In genomic region chr20:49482621-49483017, GRCh38 we compare ENCODE assay signal across 1 cellular context.
A peak's percentile ranks its signal among the peaks of the same experiment; 100 is the strongest.
TF ChIP-seq lines count a peak whose summit lies in the region.

TSS of gene KCNB1 (minus strand) at chr20:49482668. CDS start at chr20:49482480, 188 bp downstream.

TF ChIP-seq in HepG2, 621 proteins besides CTCF, POLR2A, EP300 and RAD21 (continued from another document and continues in another):
- TF ChIP-seq, protein P1, sequence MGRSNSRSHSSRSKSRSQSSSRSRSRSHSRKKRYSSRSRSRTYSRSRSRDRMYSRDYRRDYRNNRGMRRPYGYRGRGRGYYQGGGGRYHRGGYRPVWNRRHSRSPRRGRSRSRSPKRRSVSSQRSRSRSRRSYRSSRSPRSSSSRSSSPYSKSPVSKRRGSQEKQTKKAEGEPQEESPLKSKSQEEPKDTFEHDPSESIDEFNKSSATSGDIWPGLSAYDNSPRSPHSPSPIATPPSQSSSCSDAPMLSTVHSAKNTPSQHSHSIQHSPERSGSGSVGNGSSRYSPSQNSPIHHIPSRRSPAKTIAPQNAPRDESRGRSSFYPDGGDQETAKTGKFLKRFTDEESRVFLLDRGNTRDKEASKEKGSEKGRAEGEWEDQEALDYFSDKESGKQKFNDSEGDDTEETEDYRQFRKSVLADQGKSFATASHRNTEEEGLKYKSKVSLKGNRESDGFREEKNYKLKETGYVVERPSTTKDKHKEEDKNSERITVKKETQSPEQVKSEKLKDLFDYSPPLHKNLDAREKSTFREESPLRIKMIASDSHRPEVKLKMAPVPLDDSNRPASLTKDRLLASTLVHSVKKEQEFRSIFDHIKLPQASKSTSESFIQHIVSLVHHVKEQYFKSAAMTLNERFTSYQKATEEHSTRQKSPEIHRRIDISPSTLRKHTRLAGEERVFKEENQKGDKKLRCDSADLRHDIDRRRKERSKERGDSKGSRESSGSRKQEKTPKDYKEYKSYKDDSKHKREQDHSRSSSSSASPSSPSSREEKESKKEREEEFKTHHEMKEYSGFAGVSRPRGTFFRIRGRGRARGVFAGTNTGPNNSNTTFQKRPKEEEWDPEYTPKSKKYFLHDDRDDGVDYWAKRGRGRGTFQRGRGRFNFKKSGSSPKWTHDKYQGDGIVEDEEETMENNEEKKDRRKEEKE (IDR thresholded peaks at IDR 0.05): no peak
- TF ChIP-seq, protein P2, sequence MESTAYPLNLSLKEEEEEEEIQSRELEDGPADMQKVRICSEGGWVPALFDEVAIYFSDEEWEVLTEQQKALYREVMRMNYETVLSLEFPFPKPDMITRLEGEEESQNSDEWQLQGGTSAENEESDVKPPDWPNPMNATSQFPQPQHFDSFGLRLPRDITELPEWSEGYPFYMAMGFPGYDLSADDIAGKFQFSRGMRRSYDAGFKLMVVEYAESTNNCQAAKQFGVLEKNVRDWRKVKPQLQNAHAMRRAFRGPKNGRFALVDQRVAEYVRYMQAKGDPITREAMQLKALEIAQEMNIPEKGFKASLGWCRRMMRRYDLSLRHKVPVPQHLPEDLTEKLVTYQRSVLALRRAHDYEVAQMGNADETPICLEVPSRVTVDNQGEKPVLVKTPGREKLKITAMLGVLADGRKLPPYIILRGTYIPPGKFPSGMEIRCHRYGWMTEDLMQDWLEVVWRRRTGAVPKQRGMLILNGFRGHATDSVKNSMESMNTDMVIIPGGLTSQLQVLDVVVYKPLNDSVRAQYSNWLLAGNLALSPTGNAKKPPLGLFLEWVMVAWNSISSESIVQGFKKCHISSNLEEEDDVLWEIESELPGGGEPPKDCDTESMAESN (CRISPR knock-in tag; conservative IDR thresholded peaks at IDR 0.05): peak; percentile 83
- TF ChIP-seq BATF2 (CRISPR knock-in tag; IDR thresholded peaks at IDR 0.05): peak; percentile 93
- TF ChIP-seq MAF1 (CRISPR knock-in tag; IDR thresholded peaks at IDR 0.05; ENCODE audit: borderline replicate concordance): 0 out of 2 replicates have a peak, but pooled peaks have one; percentile 34
- TF ChIP-seq, protein P3, sequence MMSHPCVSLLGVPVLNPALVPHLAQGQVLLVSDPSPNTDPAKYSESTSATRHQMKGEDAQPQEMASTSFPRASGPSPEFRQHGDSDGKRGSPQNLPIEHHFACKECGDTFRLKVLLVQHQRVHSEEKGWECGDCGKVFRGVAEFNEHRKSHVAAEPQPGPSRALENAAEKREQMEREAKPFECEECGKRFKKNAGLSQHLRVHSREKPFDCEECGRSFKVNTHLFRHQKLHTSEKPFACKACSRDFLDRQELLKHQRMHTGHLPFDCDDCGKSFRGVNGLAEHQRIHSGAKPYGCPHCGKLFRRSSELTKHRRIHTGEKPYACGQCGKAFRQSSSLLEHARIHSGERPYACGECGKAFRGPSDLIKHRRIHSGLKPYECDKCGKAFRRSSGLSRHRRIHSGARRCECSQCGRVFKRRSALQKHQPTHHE (CRISPR knock-in tag; IDR thresholded peaks at IDR 0.05; ENCODE audit: borderline replicate concordance): peak; percentile 27; the same call in 1 of the 2 replicates
- peak; percentile 48; the same call in 1 of the 2 replicates for TF ChIP-seq TARDBP (CRISPR knock-in tag; IDR thresholded peaks at IDR 0.05)
- TF ChIP-seq ZBTB37 (CRISPR knock-in tag; IDR thresholded peaks at IDR 0.05): 0 out of 2 replicates have a peak, but pooled peaks have one; percentile 34
- TF ChIP-seq TAF15 (IDR thresholded peaks at IDR 0.05; ENCODE audit: low read depth, low read length, poor library complexity, severe bottlenecking): peak; percentile 88
- no peak for TF ChIP-seq ZNF672 (CRISPR knock-in tag; IDR thresholded peaks at IDR 0.05)
- TF ChIP-seq KDM4B (CRISPR knock-in tag; IDR thresholded peaks at IDR 0.05): peak; percentile 89; the same call in 1 of the 2 replicates
- peak; percentile 56; the same call in 1 of the 2 replicates for TF ChIP-seq FOXM1 (CRISPR knock-in tag; IDR thresholded peaks at IDR 0.05)
- TF ChIP-seq ZNF121 (CRISPR knock-in tag; IDR thresholded peaks at IDR 0.05): no peak
- no peak for TF ChIP-seq RBM22 (optimal IDR thresholded peaks at IDR 0.05; ENCODE audit: low read length)
- TF ChIP-seq ZNF235 (CRISPR knock-in tag; IDR thresholded peaks at IDR 0.05; ENCODE audit: borderline replicate concordance): 0 out of 2 replicates have a peak, but pooled peaks have one; percentile 60
- TF ChIP-seq NR2F6 (IDR thresholded peaks at IDR 0.05): peak; percentile 69
- TF ChIP-seq NR2F6 (CRISPR knock-in tag; IDR thresholded peaks at IDR 0.05): peak; percentile 85
- peak; percentile 78; the same call in 1 of the 2 replicates for TF ChIP-seq KLF15 (CRISPR knock-in tag; IDR thresholded peaks at IDR 0.05; ENCODE audit: borderline replicate concordance)
- TF ChIP-seq GATAD1 (CRISPR knock-in tag; IDR thresholded peaks at IDR 0.05): 0 out of 2 replicates have a peak, but pooled peaks have one; percentile 42
- no peak for TF ChIP-seq DPF2 (CRISPR knock-in tag; IDR thresholded peaks at IDR 0.05; ENCODE audit: borderline replicate concordance, low read depth)
- no peak for TF ChIP-seq TCF7L2 (IDR thresholded peaks at IDR 0.05; ENCODE audit: low read depth, low read length)
- no peak for TF ChIP-seq HDAC6 (IDR thresholded peaks at IDR 0.05; ENCODE audit: low read depth, low read length)
- TF ChIP-seq, protein P4, sequence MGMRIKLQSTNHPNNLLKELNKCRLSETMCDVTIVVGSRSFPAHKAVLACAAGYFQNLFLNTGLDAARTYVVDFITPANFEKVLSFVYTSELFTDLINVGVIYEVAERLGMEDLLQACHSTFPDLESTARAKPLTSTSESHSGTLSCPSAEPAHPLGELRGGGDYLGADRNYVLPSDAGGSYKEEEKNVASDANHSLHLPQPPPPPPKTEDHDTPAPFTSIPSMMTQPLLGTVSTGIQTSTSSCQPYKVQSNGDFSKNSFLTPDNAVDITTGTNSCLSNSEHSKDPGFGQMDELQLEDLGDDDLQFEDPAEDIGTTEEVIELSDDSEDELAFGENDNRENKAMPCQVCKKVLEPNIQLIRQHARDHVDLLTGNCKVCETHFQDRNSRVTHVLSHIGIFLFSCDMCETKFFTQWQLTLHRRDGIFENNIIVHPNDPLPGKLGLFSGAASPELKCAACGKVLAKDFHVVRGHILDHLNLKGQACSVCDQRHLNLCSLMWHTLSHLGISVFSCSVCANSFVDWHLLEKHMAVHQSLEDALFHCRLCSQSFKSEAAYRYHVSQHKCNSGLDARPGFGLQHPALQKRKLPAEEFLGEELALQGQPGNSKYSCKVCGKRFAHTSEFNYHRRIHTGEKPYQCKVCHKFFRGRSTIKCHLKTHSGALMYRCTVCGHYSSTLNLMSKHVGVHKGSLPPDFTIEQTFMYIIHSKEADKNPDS (CRISPR knock-in tag; IDR thresholded peaks at IDR 0.05): 0 out of 2 replicates have a peak, but pooled peaks have one; percentile 48
- TF ChIP-seq ZNF75D (CRISPR knock-in tag; IDR thresholded peaks at IDR 0.05; ENCODE audit: borderline replicate concordance): peak; percentile 55; the same call in 1 of the 2 replicates
- TF ChIP-seq ZNF660 (CRISPR knock-in tag; IDR thresholded peaks at IDR 0.05; ENCODE audit: borderline replicate concordance, low read depth): no peak
- TF ChIP-seq HDAC1 (CRISPR knock-in tag; IDR thresholded peaks at IDR 0.05): peak; percentile 65
- TF ChIP-seq TEAD3 (CRISPR knock-in tag; optimal IDR thresholded peaks at IDR 0.05; ENCODE audit: borderline replicate concordance): peak; percentile 43
- TF ChIP-seq ZNF160 (CRISPR knock-in tag; IDR thresholded peaks at IDR 0.05): peak; percentile 85; the same call in 1 of the 2 replicates
- TF ChIP-seq JARID2 (CRISPR knock-in tag; IDR thresholded peaks at IDR 0.05; ENCODE audit: insufficient replicate concordance): peak; percentile 83
- peak; percentile 38 for TF ChIP-seq PHF8 (CRISPR knock-in tag; IDR thresholded peaks at IDR 0.05)
- TF ChIP-seq HES4 (CRISPR knock-in tag; IDR thresholded peaks at IDR 0.05; ENCODE audit: borderline replicate concordance): peak; percentile 93
- TF ChIP-seq FOXA3 (CRISPR knock-in tag; IDR thresholded peaks at IDR 0.05): 0 out of 2 replicates have a peak, but pooled peaks have one; percentile 14
- peak; percentile 79; the same call in 1 of the 2 replicates for TF ChIP-seq FOXK1 (CRISPR knock-in tag; IDR thresholded peaks at IDR 0.05; ENCODE audit: borderline replicate concordance, low read depth)
- TF ChIP-seq ZNF34 (CRISPR knock-in tag; IDR thresholded peaks at IDR 0.05; ENCODE audit: borderline replicate concordance): no peak
- TF ChIP-seq ZNF563 (CRISPR knock-in tag; IDR thresholded peaks at IDR 0.05): peak; percentile 91
- TF ChIP-seq, protein P5, sequence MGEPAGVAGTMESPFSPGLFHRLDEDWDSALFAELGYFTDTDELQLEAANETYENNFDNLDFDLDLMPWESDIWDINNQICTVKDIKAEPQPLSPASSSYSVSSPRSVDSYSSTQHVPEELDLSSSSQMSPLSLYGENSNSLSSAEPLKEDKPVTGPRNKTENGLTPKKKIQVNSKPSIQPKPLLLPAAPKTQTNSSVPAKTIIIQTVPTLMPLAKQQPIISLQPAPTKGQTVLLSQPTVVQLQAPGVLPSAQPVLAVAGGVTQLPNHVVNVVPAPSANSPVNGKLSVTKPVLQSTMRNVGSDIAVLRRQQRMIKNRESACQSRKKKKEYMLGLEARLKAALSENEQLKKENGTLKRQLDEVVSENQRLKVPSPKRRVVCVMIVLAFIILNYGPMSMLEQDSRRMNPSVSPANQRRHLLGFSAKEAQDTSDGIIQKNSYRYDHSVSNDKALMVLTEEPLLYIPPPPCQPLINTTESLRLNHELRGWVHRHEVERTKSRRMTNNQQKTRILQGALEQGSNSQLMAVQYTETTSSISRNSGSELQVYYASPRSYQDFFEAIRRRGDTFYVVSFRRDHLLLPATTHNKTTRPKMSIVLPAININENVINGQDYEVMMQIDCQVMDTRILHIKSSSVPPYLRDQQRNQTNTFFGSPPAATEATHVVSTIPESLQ (CRISPR knock-in tag; conservative IDR thresholded peaks at IDR 0.05): peak; percentile 92; the same call in 1 of the 2 replicates
- TF ChIP-seq ARNTL (CRISPR knock-in tag; IDR thresholded peaks at IDR 0.05): peak; percentile 33; the same call in 1 of the 2 replicates
- peak; percentile 27; the same call in 1 of the 2 replicates for TF ChIP-seq NFYB (CRISPR knock-in tag; IDR thresholded peaks at IDR 0.05)
- no peak for TF ChIP-seq EZH2 (conservative IDR thresholded peaks at IDR 0.05; ENCODE audit: low read depth, low read length)
- peak; percentile 53; the same call in 1 of the 2 replicates for TF ChIP-seq HIVEP1 (CRISPR knock-in tag; IDR thresholded peaks at IDR 0.05)
- TF ChIP-seq REL (CRISPR knock-in tag; conservative IDR thresholded peaks at IDR 0.05): peak; percentile 77; the same call in 1 of the 2 replicates
- TF ChIP-seq, protein P6, sequence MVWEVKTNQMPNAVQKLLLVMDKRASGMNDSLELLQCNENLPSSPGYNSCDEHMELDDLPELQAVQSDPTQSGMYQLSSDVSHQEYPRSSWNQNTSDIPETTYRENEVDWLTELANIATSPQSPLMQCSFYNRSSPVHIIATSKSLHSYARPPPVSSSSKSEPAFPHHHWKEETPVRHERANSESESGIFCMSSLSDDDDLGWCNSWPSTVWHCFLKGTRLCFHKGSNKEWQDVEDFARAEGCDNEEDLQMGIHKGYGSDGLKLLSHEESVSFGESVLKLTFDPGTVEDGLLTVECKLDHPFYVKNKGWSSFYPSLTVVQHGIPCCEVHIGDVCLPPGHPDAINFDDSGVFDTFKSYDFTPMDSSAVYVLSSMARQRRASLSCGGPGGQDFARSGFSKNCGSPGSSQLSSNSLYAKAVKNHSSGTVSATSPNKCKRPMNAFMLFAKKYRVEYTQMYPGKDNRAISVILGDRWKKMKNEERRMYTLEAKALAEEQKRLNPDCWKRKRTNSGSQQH (CRISPR knock-in tag; IDR thresholded peaks at IDR 0.05; ENCODE audit: low read depth): peak; percentile 40; the same call in 1 of the 2 replicates
- TF ChIP-seq SETDB1 (CRISPR knock-in tag; IDR thresholded peaks at IDR 0.05; ENCODE audit: borderline replicate concordance): no peak
- peak; percentile 74; the same call in 1 of the 2 replicates for TF ChIP-seq ZNF773 (CRISPR knock-in tag; IDR thresholded peaks at IDR 0.05; ENCODE audit: borderline replicate concordance)
- TF ChIP-seq CBFB (CRISPR knock-in tag; IDR thresholded peaks at IDR 0.05): peak; percentile 36; the same call in 1 of the 2 replicates
- no peak for TF ChIP-seq POLR2AphosphoS5 (IDR thresholded peaks at IDR 0.05; ENCODE audit: low read depth, low read length)
- peak; percentile 76 for TF ChIP-seq ZNF331 (CRISPR knock-in tag; IDR thresholded peaks at IDR 0.05)
- TF ChIP-seq, protein P7, sequence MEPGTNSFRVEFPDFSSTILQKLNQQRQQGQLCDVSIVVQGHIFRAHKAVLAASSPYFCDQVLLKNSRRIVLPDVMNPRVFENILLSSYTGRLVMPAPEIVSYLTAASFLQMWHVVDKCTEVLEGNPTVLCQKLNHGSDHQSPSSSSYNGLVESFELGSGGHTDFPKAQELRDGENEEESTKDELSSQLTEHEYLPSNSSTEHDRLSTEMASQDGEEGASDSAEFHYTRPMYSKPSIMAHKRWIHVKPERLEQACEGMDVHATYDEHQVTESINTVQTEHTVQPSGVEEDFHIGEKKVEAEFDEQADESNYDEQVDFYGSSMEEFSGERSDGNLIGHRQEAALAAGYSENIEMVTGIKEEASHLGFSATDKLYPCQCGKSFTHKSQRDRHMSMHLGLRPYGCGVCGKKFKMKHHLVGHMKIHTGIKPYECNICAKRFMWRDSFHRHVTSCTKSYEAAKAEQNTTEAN (CRISPR knock-in tag; conservative IDR thresholded peaks at IDR 0.05): peak; percentile 91
- TF ChIP-seq, protein P8, sequence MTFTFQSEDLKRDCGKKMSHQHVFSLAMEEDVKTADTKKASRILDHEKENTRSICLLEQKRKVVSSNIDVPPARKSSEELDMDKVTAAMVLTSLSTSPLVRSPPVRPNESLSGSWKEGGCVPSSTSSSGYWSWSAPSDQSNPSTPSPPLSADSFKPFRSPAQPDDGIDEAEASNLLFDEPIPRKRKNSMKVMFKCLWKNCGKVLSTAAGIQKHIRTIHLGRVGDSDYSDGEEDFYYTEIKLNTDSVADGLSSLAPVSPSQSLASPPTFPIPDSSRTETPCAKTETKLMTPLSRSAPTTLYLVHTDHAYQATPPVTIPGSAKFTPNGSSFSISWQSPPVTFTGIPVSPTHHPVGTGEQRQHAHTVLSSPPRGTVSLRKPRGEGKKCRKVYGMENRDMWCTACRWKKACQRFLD (CRISPR knock-in tag; IDR thresholded peaks at IDR 0.05; ENCODE audit: borderline replicate concordance): peak; percentile 79; the same call in 1 of the 2 replicates
